3 cellular contexts compared by ENCODE assay signal in the genomic region with DNA sequence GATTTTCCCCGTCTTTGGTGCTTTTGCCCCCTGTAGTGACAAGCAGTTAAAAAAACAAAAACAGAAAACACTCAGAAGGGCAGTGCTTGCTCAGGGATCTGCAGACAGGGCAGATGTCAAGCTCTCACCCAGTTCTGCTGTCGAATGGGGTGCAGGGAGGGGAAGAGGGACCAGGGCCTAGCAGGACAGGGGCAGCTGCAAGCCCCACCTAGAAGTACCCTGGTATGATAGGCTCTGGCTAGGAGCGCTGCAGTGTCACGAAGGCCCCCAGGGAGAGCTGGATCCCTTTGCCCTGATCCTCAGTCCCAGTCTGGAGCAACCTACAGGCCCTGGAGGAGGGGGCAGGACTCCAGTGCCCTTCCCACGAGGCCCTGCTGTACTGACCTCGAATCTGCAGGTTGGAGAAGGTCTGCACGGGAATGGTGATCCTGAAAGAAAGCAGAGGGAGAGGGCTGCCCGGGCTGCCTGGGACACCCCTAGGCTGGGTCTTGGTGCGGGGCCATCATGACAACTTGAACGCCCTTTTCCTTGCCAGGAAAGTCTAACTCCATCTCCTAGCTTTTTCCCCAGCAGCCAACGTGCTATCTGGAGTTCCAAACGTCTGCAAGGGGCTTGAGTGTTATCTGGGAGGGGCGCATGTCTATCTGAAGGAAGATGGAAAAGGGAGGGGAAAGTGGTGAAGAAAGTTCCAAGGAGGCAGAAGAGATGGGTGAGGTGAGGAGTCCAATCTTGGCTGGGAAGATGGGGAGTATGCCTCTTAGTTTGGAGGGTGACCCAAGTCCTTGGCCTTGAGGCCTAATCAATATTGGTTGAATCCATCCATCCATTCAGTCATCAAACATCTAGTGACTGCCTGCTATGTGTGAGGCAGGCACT.
TF ChIP-seq lines count a peak whose summit lies in the region.

No MANE protein-coding gene starts in this region.

TF ChIP-seq in A549, 52 proteins besides CTCF, POLR2A, EP300 and RAD21:
- no peak for TF ChIP-seq CEBPB (IDR thresholded peaks at IDR 0.05)
- no peak for TF ChIP-seq SREBF2 (IDR thresholded peaks at IDR 0.05)
- TF ChIP-seq CHD4 (IDR thresholded peaks at IDR 0.05; ENCODE audit: borderline replicate concordance): no peak
- no peak for TF ChIP-seq SMC3 (IDR thresholded peaks at IDR 0.05)
- TF ChIP-seq NR3C1 (IDR thresholded peaks at IDR 0.05): no peak
- no peak for TF ChIP-seq CBX8 (IDR thresholded peaks at IDR 0.05)
- no peak for TF ChIP-seq KDM5A (IDR thresholded peaks at IDR 0.05)
- no peak for TF ChIP-seq ZSCAN20 (CRISPR knock-in tag; IDR thresholded peaks at IDR 0.05)
- no peak for TF ChIP-seq JUNB (IDR thresholded peaks at IDR 0.05)
TF ChIP-seq in A549: peak in this region for 0.

TF ChIP-seq in GM23338, 12 proteins besides CTCF, POLR2A, EP300 and RAD21:
- TF ChIP-seq STAT1 (IDR thresholded peaks at IDR 0.05; ENCODE audit: unreplicated experiment): no peak

TF ChIP-seq in K562, 482 proteins besides CTCF, POLR2A, EP300 and RAD21:
- no peak for TF ChIP-seq STAT5A (IDR thresholded peaks at IDR 0.05; ENCODE audit: borderline replicate concordance, low read length)
- no peak for TF ChIP-seq HOXB6 (CRISPR knock-in tag; IDR thresholded peaks at IDR 0.05; ENCODE audit: borderline replicate concordance)
- no peak for TF ChIP-seq ZNF175 (CRISPR knock-in tag; IDR thresholded peaks at IDR 0.05; ENCODE audit: low read depth)
- TF ChIP-seq COPS2 (conservative IDR thresholded peaks at IDR 0.05): no peak
- TF ChIP-seq ZNF24 (IDR thresholded peaks at IDR 0.05): no peak
- no peak for TF ChIP-seq CREBBP (IDR thresholded peaks at IDR 0.05; ENCODE audit: low read depth, low read length)
- TF ChIP-seq RB1 (IDR thresholded peaks at IDR 0.05; ENCODE audit: low read depth): no peak
- TF ChIP-seq, protein P1, sequence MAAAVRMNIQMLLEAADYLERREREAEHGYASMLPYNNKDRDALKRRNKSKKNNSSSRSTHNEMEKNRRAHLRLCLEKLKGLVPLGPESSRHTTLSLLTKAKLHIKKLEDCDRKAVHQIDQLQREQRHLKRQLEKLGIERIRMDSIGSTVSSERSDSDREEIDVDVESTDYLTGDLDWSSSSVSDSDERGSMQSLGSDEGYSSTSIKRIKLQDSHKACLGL (CRISPR knock-in tag; IDR thresholded peaks at IDR 0.05; ENCODE audit: borderline replicate concordance, poor library complexity, severe bottlenecking): no peak
- TF ChIP-seq PURB (CRISPR knock-in tag; IDR thresholded peaks at IDR 0.05; ENCODE audit: low read depth): no peak
- TF ChIP-seq MAZ (CRISPR knock-in tag; conservative IDR thresholded peaks at IDR 0.05 in 1 of 2, IDR thresholded peaks at IDR 0.05 in 1 of 2): no peak
- no peak for TF ChIP-seq KDM2B (CRISPR knock-in tag; IDR thresholded peaks at IDR 0.05)
- TF ChIP-seq, protein P2, sequence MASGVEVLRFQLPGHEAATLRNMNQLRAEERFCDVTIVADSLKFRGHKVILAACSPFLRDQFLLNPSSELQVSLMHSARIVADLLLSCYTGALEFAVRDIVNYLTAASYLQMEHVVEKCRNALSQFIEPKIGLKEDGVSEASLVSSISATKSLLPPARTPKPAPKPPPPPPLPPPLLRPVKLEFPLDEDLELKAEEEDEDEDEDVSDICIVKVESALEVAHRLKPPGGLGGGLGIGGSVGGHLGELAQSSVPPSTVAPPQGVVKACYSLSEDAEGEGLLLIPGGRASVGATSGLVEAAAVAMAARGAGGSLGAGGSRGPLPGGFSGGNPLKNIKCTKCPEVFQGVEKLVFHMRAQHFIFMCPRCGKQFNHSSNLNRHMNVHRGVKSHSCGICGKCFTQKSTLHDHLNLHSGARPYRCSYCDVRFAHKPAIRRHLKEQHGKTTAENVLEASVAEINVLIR (CRISPR knock-in tag; IDR thresholded peaks at IDR 0.05): no peak
- TF ChIP-seq, protein P3, sequence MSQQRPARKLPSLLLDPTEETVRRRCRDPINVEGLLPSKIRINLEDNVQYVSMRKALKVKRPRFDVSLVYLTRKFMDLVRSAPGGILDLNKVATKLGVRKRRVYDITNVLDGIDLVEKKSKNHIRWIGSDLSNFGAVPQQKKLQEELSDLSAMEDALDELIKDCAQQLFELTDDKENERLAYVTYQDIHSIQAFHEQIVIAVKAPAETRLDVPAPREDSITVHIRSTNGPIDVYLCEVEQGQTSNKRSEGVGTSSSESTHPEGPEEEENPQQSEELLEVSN (IDR thresholded peaks at IDR 0.05; ENCODE audit: borderline replicate concordance in 1 of 2, extremely low read depth in 1 of 2, insufficient read depth in 1 of 2, insufficient read length in 1 of 2, low read depth in 1 of 2, low read length in 1 of 2, poor library complexity in 1 of 2, severe bottlenecking in 1 of 2): no peak
- TF ChIP-seq, protein P4, sequence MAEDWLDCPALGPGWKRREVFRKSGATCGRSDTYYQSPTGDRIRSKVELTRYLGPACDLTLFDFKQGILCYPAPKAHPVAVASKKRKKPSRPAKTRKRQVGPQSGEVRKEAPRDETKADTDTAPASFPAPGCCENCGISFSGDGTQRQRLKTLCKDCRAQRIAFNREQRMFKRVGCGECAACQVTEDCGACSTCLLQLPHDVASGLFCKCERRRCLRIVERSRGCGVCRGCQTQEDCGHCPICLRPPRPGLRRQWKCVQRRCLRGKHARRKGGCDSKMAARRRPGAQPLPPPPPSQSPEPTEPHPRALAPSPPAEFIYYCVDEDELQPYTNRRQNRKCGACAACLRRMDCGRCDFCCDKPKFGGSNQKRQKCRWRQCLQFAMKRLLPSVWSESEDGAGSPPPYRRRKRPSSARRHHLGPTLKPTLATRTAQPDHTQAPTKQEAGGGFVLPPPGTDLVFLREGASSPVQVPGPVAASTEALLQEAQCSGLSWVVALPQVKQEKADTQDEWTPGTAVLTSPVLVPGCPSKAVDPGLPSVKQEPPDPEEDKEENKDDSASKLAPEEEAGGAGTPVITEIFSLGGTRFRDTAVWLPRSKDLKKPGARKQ (CRISPR knock-in tag; IDR thresholded peaks at IDR 0.05): no peak
